25 cellular contexts compared by ENCODE assay signal in the genomic region with DNA sequence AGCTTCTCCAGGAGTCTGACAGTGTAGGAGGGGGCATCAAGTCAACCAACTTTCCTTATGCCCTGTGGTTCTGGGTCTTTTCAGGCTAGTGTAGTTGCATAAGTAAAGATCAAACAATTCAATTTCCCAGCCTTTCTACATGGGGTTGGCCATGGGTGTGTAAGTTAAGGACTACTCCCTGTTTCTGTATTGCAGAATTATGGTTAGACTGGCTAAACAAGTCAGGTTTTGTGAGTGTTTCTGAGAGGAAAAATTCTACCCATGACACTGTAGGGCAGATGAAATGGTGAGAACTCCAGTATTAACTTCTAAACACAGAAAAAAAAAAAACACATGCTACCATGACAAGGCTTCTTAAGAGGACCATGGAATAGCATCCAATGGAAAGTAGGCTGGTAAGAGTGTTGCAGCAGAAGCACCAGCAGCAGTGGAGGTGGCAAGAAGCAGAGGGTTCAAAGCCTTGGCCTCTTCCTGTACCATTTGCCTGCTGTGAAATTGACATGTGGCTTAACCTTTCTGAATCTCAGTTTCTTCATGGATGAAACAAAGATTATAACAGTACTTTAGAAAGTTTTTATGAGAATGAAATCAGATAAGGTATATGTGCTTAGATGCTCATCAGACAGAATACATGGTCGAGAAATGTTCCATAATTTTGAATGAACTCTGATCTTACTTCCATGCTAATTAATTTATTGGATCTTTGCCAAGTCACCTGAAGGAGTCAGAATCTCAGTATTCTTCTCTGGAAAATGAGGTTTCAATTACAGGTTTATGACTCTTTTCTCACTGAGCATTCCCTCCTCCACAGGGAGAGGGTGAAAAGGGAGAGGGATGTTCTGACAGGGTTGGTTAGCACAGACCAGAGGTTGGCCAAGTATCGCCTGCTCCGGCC. TPM values are rescaled to one million over a fixed set of nuclear protein-coding genes. Genes with fewer than 3 reads are reported as not detected.
DNase-seq lines count a peak whose midpoint lies in the region; ATAC-seq and TF ChIP-seq lines count a peak whose summit lies in the region.
"Had no signal": no experiment of that assay in that cellular context is flagged by ENCODE, and none has a peak within 500 bp of the region (broad histone marks: within the 10 kb centered on the region; RNA-seq: fewer than 3 reads in every experiment).

No MANE protein-coding gene starts in this region.

- no peaks in the 10 kb centered on the region for H3K9me2 ChIP-seq in hepatocyte (replicated peaks; ENCODE audit: insufficient read depth)

- POLR2A ChIA-PET in CD8-positive, alpha-beta T cell (lab: Charles Lee): interaction anchor here (0.6 kb wide), 1 partner anchor 100 kb away, joined by 3 read pairs; no protein-coding TSS in a partner anchor

- 96% methylated on average over 3 of the region's 3 CpGs for WGBS in hepatocyte (ENCODE audit: low lambda C conversion rate, missing lambda C conversion rate)

- no peaks in the 10 kb centered on the region for H4K20me1 ChIP-seq in hepatocyte (ENCODE audit: insufficient read depth, poor library complexity, severe bottlenecking)

- H3K36me3 ChIP-seq in hepatocyte (replicated peaks; ENCODE audit: insufficient read depth, low read depth): no peaks in the 10 kb centered on the region
- H3K36me3 ChIP-seq in CD8-positive, alpha-beta T cell (ENCODE audit: insufficient read depth, low read length): no peaks in the 10 kb centered on the region
- H3K36me3 ChIP-seq: brain microvascular endothelial cell had no signal

- no peak overlapping the region for H3K27ac Mint-ChIP-seq in CD8-positive, alpha-beta T cell
- H3K27ac Mint-ChIP-seq: memory B cell had no signal

- DNase-seq in GM12865 (ENCODE audit: low read depth) (peak; percentile 44), NCI-H69 (lab: John Stamatoyannopoulos, UW) (peak; percentile 73), hepatocyte (ENCODE audit: low spot score) (no peak), NK-92 (lab: John Stamatoyannopoulos, UW; ENCODE audit: unreplicated experiment) (no peak), retina (no peak), SKM-1 (lab: John Stamatoyannopoulos, UW; ENCODE audit: unreplicated experiment) (no peak)
- no peak for DNase-seq in CD8-positive, alpha-beta T cell
- DNase-seq: brain microvascular endothelial cell; cortex of kidney; GF-D8; HCEC 1CT; kidney glomerular epithelial cell; NCI-H526; right cardiac atrium; Right ventricle myocardium superior; stimulated activated CD4-positive, alpha-beta T cell treated with anti-CD3 and anti-CD28 coated beads, Interleukin-15, amount 100 ng/mL, for 24 hours; SW 1271 had no signal

- H3K27me3 ChIP-seq in hepatocyte: no peaks in the 10 kb centered on the region
- H3K27me3 ChIP-seq in CD8-positive, alpha-beta T cell (ENCODE audit: insufficient read depth, low read length): no peaks in the 10 kb centered on the region
- H3K27me3 ChIP-seq: brain microvascular endothelial cell had no signal

- no peaks in the 10 kb centered on the region for H3K9me3 ChIP-seq in hepatocyte (ENCODE audit: low read depth)
- no peaks in the 10 kb centered on the region for H3K9me3 ChIP-seq in CD8-positive, alpha-beta T cell (ENCODE audit: low read length)

- H3K4me2 ChIP-seq in hepatocyte: no peak overlapping the region

- H3K36me3 Mint-ChIP-seq in CD8-positive, alpha-beta T cell: no peaks in the 10 kb centered on the region
- H3K36me3 Mint-ChIP-seq: memory B cell had no signal

- TF ChIP-seq CTCF in GM12865 (IDR thresholded peaks at IDR 0.05; ENCODE audit: insufficient read depth, low read depth, low read length, missing control alignments) (no peak), hepatocyte (IDR thresholded peaks at IDR 0.05; ENCODE audit: poor library complexity) (no peak)
- no peak for TF ChIP-seq CTCF in CD8-positive, alpha-beta T cell (IDR thresholded peaks at IDR 0.05)

- H3K4me1 Mint-ChIP-seq in CD8-positive, alpha-beta T cell (ENCODE audit: low read depth): no peaks in the 10 kb centered on the region

- H3K79me2 ChIP-seq in hepatocyte: no peaks in the 10 kb centered on the region

- no peak overlapping the region for H2AFZ ChIP-seq in hepatocyte

- no peaks in the 10 kb centered on the region for H3K9me3 Mint-ChIP-seq in CD8-positive, alpha-beta T cell
- H3K9me3 Mint-ChIP-seq: memory B cell had no signal

- no peaks in the 10 kb centered on the region for H3K4me1 ChIP-seq in hepatocyte (ENCODE audit: insufficient read depth)
- no peaks in the 10 kb centered on the region for H3K4me1 ChIP-seq in CD8-positive, alpha-beta T cell (ENCODE audit: insufficient read depth, low read length)

- H3K4me3 ChIP-seq in GM12865 (ENCODE audit: low read depth, low read length) (no peak overlapping the region), hepatocyte (no peak overlapping the region)
- H3K4me3 ChIP-seq in CD8-positive, alpha-beta T cell (ENCODE audit: low read depth, low read length): no peak overlapping the region

- peak; percentile 45 for ATAC-seq in GM21390 (IDR thresholded peaks at IDR 0.05; ENCODE audit: unreplicated experiment)
- no peak for ATAC-seq in CD8-positive, alpha-beta T cell
- ATAC-seq: activated CD4-positive, CD25-positive, alpha-beta regulatory T cell treated with anti-CD3 and anti-CD28 coated beads, Interleukin-2, amount 50 U/mL, for 24 hours; HepG2; right cardiac atrium had no signal

- peaks cover 8% of the 10 kb centered on the region for H3K27me3 Mint-ChIP-seq in CD8-positive, alpha-beta T cell (ENCODE audit: low read depth)

- CTCF ChIA-PET in CD8-positive, alpha-beta T cell (lab: Charles Lee): no interaction called here

- intact Hi-C loops in CD8-positive, alpha-beta T cell (cut with DNase I, micrococcal nuclease): no loop called here

- H3K27ac ChIP-seq in hepatocyte: peak overlapping the region; percentile 20
- no peak overlapping the region for H3K27ac ChIP-seq in CD8-positive, alpha-beta T cell (ENCODE audit: low read depth, low read length)
- H3K27ac ChIP-seq: brain microvascular endothelial cell had no signal

- H3K4me3 Mint-ChIP-seq in CD8-positive, alpha-beta T cell: no peak overlapping the region
- H3K4me3 Mint-ChIP-seq: memory B cell had no signal

RNA-seq across cellular contexts. Expression of a gene that starts 11.4 kb away (rescaled TPM):
- total RNA-seq in hepatocyte: 3.3 and 5.4 TPM in 2 replicates
- 2.4 and 5.8 TPM in 2 replicates for polyA plus RNA-seq in hepatocyte
- total RNA-seq in CD8-positive, alpha-beta T cell: not detected
- total RNA-seq: endothelial cell of umbilical vein, HepG2, M059J, osteocyte, right cardiac atrium, Right ventricle myocardium superior had no signal
- polyA plus RNA-seq: AG04450, endothelial cell of umbilical vein, HepG2 had no signal

Comparison
In these comparisons a context has a peak if more than half of its experiments do, and no peak if none do; other contexts are left out.
1. DNase-seq: peak in GM12865 (single experiment) and NCI-H69 (single experiment); none in hepatocyte (single experiment), NK-92 (single experiment), CD8-positive, alpha-beta T cell (0 of 7), retina (single experiment) and SKM-1 (single experiment).